Comparison of ENCODE assay signal across 12 cellular contexts in genomic region chr20:20505554-20505953, GRCh38.
DNase-seq lines count a peak whose midpoint lies in the region; ATAC-seq lines count a peak whose summit lies in the region.
"Had no signal": no experiment of that assay in that cellular context is flagged by ENCODE, and none has a peak within 500 bp of the region (broad histone marks: within the 10 kb centered on the region; RNA-seq: fewer than 3 reads in every experiment).

No MANE protein-coding gene starts in this region.

- H3K4me1 Mint-ChIP-seq in activated T-cell treated with anti-CD3 and anti-CD28 coated beads, Interleukin-2, amount 50 U/mL, for 72 hours (ENCODE audit: low read depth) = peaks cover 36% of the 10 kb centered on the region

- H3K4me3 Mint-ChIP-seq in activated T-cell treated with anti-CD3 and anti-CD28 coated beads, Interleukin-2, amount 50 U/mL, for 72 hours = peak overlapping the region in 1 of 2 donors; percentile 30

- H3K27me3 Mint-ChIP-seq in activated T-cell treated with anti-CD3 and anti-CD28 coated beads, Interleukin-2, amount 50 U/mL, for 72 hours (ENCODE audit: low read depth) = no peaks in the 10 kb centered on the region

- H3K36me3 Mint-ChIP-seq in activated T-cell treated with anti-CD3 and anti-CD28 coated beads, Interleukin-2, amount 50 U/mL, for 72 hours (ENCODE audit: insufficient read depth in 2 of 2) = peaks cover 9 to 18% of the 10 kb centered on the region in 2 donors

- no peaks in the 10 kb centered on the region for H3K9me3 Mint-ChIP-seq in activated T-cell treated with anti-CD3 and anti-CD28 coated beads, Interleukin-2, amount 50 U/mL, for 72 hours

- peak; percentile 65 to 74 for ATAC-seq in activated T-cell treated with anti-CD3 and anti-CD28 coated beads, Interleukin-2, amount 50 U/mL, for 72 hours (replicated peaks in 1 of 2)
- peak; percentile 66 for ATAC-seq in GM21717 (IDR thresholded peaks at IDR 0.05; ENCODE audit: unreplicated experiment)
- peak; percentile 75 for ATAC-seq in stimulated activated naive CD8-positive, alpha-beta T cell treated with anti-CD3 and anti-CD28 coated beads, Interleukin-15, Interleukin-2, amounts not matched to agents 100 U/mL and 50 U/mL, for 24 hours
- ATAC-seq: left cardiac atrium had no signal

- DNase-seq in activated T-cell treated with anti-CD3 and anti-CD28 coated beads, Interleukin-2, amount 50 U/mL, for 72 hours = no peak
- DNase-seq in activated T-cell treated with anti-CD3 and anti-CD28 coated beads for 4 hours (no peak), Kasumi-1 (lab: John Stamatoyannopoulos, UW) (peak; percentile 33 to 49), NCI-H446 (lab: John Stamatoyannopoulos, UW) (no peak), NCI-H1436 (lab: John Stamatoyannopoulos, UW) (no peak)
- no peak for DNase-seq in stimulated activated naive CD8-positive, alpha-beta T cell treated with anti-CD3 and anti-CD28 coated beads, Interleukin-15, Interleukin-2, amounts not matched to agents 100 U/mL and 50 U/mL, for 24 hours
- DNase-seq in activated CD8-positive, alpha-beta memory T cell treated with anti-CD3 and anti-CD28 coated beads, Interleukin-2, amount 50 U/mL, for 48 hours = no peak
- DNase-seq: DMS 273 treated with DMSO at 0.1 percent for 48 hours, H7, left cardiac atrium, NCI-H226 had no signal

- H3K27ac Mint-ChIP-seq in activated T-cell treated with anti-CD3 and anti-CD28 coated beads, Interleukin-2, amount 50 U/mL, for 72 hours = no peak overlapping the region

Comparison
In these comparisons a context has a peak if more than half of its experiments do, and no peak if none do; other contexts are left out.
1. DNase-seq: peak in Kasumi-1 (2 of 2); none in activated T-cell treated with anti-CD3 and anti-CD28 coated beads, Interleukin-2, amount 50 U/mL, for 72 hours (0 of 2), activated T-cell treated with anti-CD3 and anti-CD28 coated beads for 4 hours (single experiment), stimulated activated naive CD8-positive, alpha-beta T cell treated with anti-CD3 and anti-CD28 coated beads, Interleukin-15, Interleukin-2, amounts not matched to agents 100 U/mL and 50 U/mL, for 24 hours (single experiment), NCI-H446 (0 of 2), activated CD8-positive, alpha-beta memory T cell treated with anti-CD3 and anti-CD28 coated beads, Interleukin-2, amount 50 U/mL, for 48 hours (single experiment) and NCI-H1436 (single experiment).
2. Peak in every context shown above with its lines, with median percentiles within 50 percentile points of each other: ATAC-seq.